26 cellular contexts compared by ENCODE assay signal in the genomic region with DNA sequence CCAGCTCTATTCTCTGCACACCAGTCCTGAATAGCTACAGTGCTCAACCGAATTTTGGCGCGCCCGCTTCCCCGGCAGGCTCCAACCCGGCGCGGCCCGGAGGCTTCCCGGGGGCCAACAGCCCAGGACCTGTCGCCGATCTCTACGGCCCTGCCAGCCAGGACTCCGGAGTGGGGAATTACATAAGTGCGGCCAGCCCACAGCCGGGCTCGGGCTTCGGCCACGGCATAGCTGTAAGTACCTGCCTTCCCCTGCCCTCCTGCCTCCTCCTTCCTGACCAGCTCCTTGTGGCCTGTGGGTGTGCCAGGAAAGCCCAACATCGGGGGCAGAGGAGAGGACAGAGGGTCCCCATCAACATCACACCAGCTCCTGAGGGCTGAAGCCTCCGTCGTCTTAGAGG.
DNase-seq lines count a peak whose midpoint lies in the region; ATAC-seq and TF ChIP-seq lines count a peak whose summit lies in the region.
"Had no signal": no experiment of that assay in that cellular context is flagged by ENCODE, and none has a peak within 500 bp of the region (broad histone marks: within the 10 kb centered on the region; RNA-seq: fewer than 3 reads in every experiment).

No MANE protein-coding gene starts in this region.

- H3K9me3 ChIP-seq in WERI-Rb-1 (ENCODE audit: severe bottlenecking) (no peaks in the 10 kb centered on the region), neural progenitor cell (ENCODE audit: low read depth) (no peaks in the 10 kb centered on the region)
- H3K9me3 ChIP-seq: gastroesophageal sphincter had no signal

- H4K20me1 ChIP-seq in neural progenitor cell (ENCODE audit: low read depth): peaks cover 23% of the 10 kb centered on the region

- DNase-seq in D341Med (ENCODE audit: low spot score): peak; percentile 30
- peak; percentile 9 for DNase-seq in WERI-Rb-1
- peak; percentile 56 for DNase-seq in islet precursor cell
- no peak for DNase-seq in neural progenitor cell (ENCODE audit: low spot score)
- DNase-seq in stimulated activated naive B cell treated with anti-CD40 and anti-IgM and Interleukin-4, amounts not matched to agents 10 μg/mL and 1 μg/mL and 100 μg/mL, for 72 hours: no peak
- DNase-seq in chondrocyte (ENCODE audit: low spot score): no peak
- no peak for DNase-seq in brain microvascular endothelial cell
- DNase-seq: activated CD4-positive, alpha-beta T cell treated with anti-CD3 and anti-CD28 coated beads, Interleukin-2, amount 50 U/mL, for 48 hours; activated gamma-delta T cell; activated naive CD8-positive, alpha-beta T cell treated with anti-CD3 and anti-CD28 coated beads, Interleukin-2, amount 50 U/mL, for 24 hours; activated T-cell treated with anti-CD3 and anti-CD28 coated beads, Interleukin-2, amount 50 U/mL, for 1 hour; IMR-90; mesendoderm; MV-4-11; naive B cell; NCI-H1436 treated with DMSO at 0.1 percent for 48 hours; NCI-H748 treated with DMSO at 0.1 percent for 48 hours; Right ventricle myocardium superior; stimulated activated CD4-positive, alpha-beta T cell treated with anti-CD3 and anti-CD28 coated beads, Interleukin-15, amount 100 ng/mL, for 24 hours; stimulated activated CD4-positive, alpha-beta T cell treated with anti-CD3 and anti-CD28 coated beads, Interleukin-4, amount 100 ng/mL, for 4 hours; T-helper 17 cell; trophoblast cell had no signal

- TF ChIP-seq CTCF in WERI-Rb-1 (IDR thresholded peaks at IDR 0.05; ENCODE audit: low read depth, low read length) (no peak), neural progenitor cell (IDR thresholded peaks at IDR 0.05) (no peak), chondrocyte (IDR thresholded peaks at IDR 0.05) (no peak), brain microvascular endothelial cell (IDR thresholded peaks at IDR 0.05; ENCODE audit: low read depth, low read length, missing control alignments) (no peak)

- H3F3A ChIP-seq in neural progenitor cell (ENCODE audit: low read depth): peaks cover 24% of the 10 kb centered on the region

- in situ Hi-C loops in brain microvascular endothelial cell (cut with HindIII; ENCODE audit: low pct_ligation_motif_present, low sequenced_read_pairs): no loop called here

- peaks cover 5% of the 10 kb centered on the region for H3K27me3 Mint-ChIP-seq in neural progenitor cell (ENCODE audit: insufficient read depth, low read depth)
- H3K27me3 Mint-ChIP-seq in stimulated activated naive B cell treated with anti-CD40 and anti-IgM and Interleukin-4, amounts not matched to agents 10 μg/mL and 1 μg/mL and 100 μg/mL, for 72 hours: no peaks in the 10 kb centered on the region
- no peaks in the 10 kb centered on the region for H3K27me3 Mint-ChIP-seq in chondrocyte (ENCODE audit: low read depth)
- H3K27me3 Mint-ChIP-seq: activated naive CD8-positive, alpha-beta T cell treated with anti-CD3 and anti-CD28 coated beads, Interleukin-2, amount 50 U/mL, for 24 hours; naive B cell; T-helper 17 cell had no signal

- H3K9me3 Mint-ChIP-seq in neural progenitor cell (no peaks in the 10 kb centered on the region), chondrocyte (ENCODE audit: low read depth) (no peaks in the 10 kb centered on the region)
- no peaks in the 10 kb centered on the region for H3K9me3 Mint-ChIP-seq in stimulated activated naive B cell treated with anti-CD40 and anti-IgM and Interleukin-4, amounts not matched to agents 10 μg/mL and 1 μg/mL and 100 μg/mL, for 72 hours
- H3K9me3 Mint-ChIP-seq: activated naive CD8-positive, alpha-beta T cell treated with anti-CD3 and anti-CD28 coated beads, Interleukin-2, amount 50 U/mL, for 24 hours; naive B cell; stimulated activated effector memory CD8-positive, alpha-beta T cell treated with anti-CD3 and anti-CD28 coated beads, Interleukin-12 subunit alpha, Interleukin-12 subunit beta, amount 100 ng/mL, for 72 hours had no signal

- H3K27ac Mint-ChIP-seq in neural progenitor cell: peak overlapping the region; percentile 74
- no peak overlapping the region for H3K27ac Mint-ChIP-seq in stimulated activated naive B cell treated with anti-CD40 and anti-IgM and Interleukin-4, amounts not matched to agents 10 μg/mL and 1 μg/mL and 100 μg/mL, for 72 hours
- H3K27ac Mint-ChIP-seq in chondrocyte (ENCODE audit: unreplicated experiment): no peak overlapping the region
- H3K27ac Mint-ChIP-seq: naive B cell, T-helper 17 cell had no signal

- peaks cover 31% of the 10 kb centered on the region for H3K4me1 Mint-ChIP-seq in neural progenitor cell
- H3K4me1 Mint-ChIP-seq in stimulated activated naive B cell treated with anti-CD40 and anti-IgM and Interleukin-4, amounts not matched to agents 10 μg/mL and 1 μg/mL and 100 μg/mL, for 72 hours: peaks cover 6 to 17% of the 10 kb centered on the region in 2 donors
- peaks cover 5% of the 10 kb centered on the region for H3K4me1 Mint-ChIP-seq in chondrocyte (ENCODE audit: low read depth)

- H3K4me2 ChIP-seq in neural progenitor cell: no peak overlapping the region
- H3K4me2 ChIP-seq: hepatocyte had no signal

- peaks cover 35% of the 10 kb centered on the region for H3K36me3 Mint-ChIP-seq in neural progenitor cell
- peaks cover 23 to 54% of the 10 kb centered on the region in 2 donors for H3K36me3 Mint-ChIP-seq in stimulated activated naive B cell treated with anti-CD40 and anti-IgM and Interleukin-4, amounts not matched to agents 10 μg/mL and 1 μg/mL and 100 μg/mL, for 72 hours
- peaks cover 2% of the 10 kb centered on the region for H3K36me3 Mint-ChIP-seq in chondrocyte (ENCODE audit: low read depth)

- H3K79me2 ChIP-seq in neural progenitor cell (ENCODE audit: low read depth): no peaks in the 10 kb centered on the region
- H3K79me2 ChIP-seq: hepatocyte had no signal

- no peak overlapping the region for H3K4me3 Mint-ChIP-seq in neural progenitor cell
- no peak overlapping the region for H3K4me3 Mint-ChIP-seq in stimulated activated naive B cell treated with anti-CD40 and anti-IgM and Interleukin-4, amounts not matched to agents 10 μg/mL and 1 μg/mL and 100 μg/mL, for 72 hours
- H3K4me3 Mint-ChIP-seq in chondrocyte (ENCODE audit: unreplicated experiment): no peak overlapping the region
- H3K4me3 Mint-ChIP-seq: activated naive CD8-positive, alpha-beta T cell treated with anti-CD3 and anti-CD28 coated beads, Interleukin-2, amount 50 U/mL, for 24 hours; naive B cell; stimulated activated effector memory CD8-positive, alpha-beta T cell treated with anti-CD3 and anti-CD28 coated beads, Interleukin-12 subunit alpha, Interleukin-12 subunit beta, amount 100 ng/mL, for 72 hours; T-helper 17 cell had no signal

- ATAC-seq in stimulated activated naive B cell treated with anti-CD40 and anti-IgM and Interleukin-4, amounts not matched to agents 10 μg/mL and 1 μg/mL and 100 μg/mL, for 72 hours (replicated peaks): no peak
- ATAC-seq: activated naive CD8-positive, alpha-beta T cell treated with anti-CD3 and anti-CD28 coated beads, Interleukin-2, amount 50 U/mL, for 24 hours; gastroesophageal sphincter; HCT116; stimulated activated effector memory CD8-positive, alpha-beta T cell treated with anti-CD3 and anti-CD28 coated beads, Interleukin-12 subunit alpha, Interleukin-12 subunit beta, amount 100 ng/mL, for 72 hours; T-helper 17 cell had no signal

- H3K4me1 ChIP-seq in neural progenitor cell: peaks cover 18% of the 10 kb centered on the region

- H3K36me3 ChIP-seq in WERI-Rb-1: peaks cover 35% of the 10 kb centered on the region
- no peaks in the 10 kb centered on the region for H3K36me3 ChIP-seq in neural progenitor cell
- H3K36me3 ChIP-seq in brain microvascular endothelial cell (replicated peaks): no peaks in the 10 kb centered on the region

- no peak overlapping the region for H2AFZ ChIP-seq in neural progenitor cell (replicated peaks)
- H2AFZ ChIP-seq: hepatocyte had no signal

- H3K27ac ChIP-seq in WERI-Rb-1 (no peak overlapping the region; the same call in 1 of the 2 replicates), neural progenitor cell (no peak overlapping the region), brain microvascular endothelial cell (no peak overlapping the region)
- H3K27ac ChIP-seq: gastroesophageal sphincter, hepatocyte had no signal

- H3K27me3 ChIP-seq in WERI-Rb-1 (ENCODE audit: insufficient read depth, low read depth, severe bottlenecking): no peaks in the 10 kb centered on the region
- H3K27me3 ChIP-seq in neural progenitor cell: no peaks in the 10 kb centered on the region
- H3K27me3 ChIP-seq in brain microvascular endothelial cell (replicated peaks): no peaks in the 10 kb centered on the region
- H3K27me3 ChIP-seq: gastroesophageal sphincter, hepatocyte had no signal

- H3K9ac ChIP-seq in neural progenitor cell: no peak overlapping the region

- H3K4me3 ChIP-seq in WERI-Rb-1 (ENCODE audit: low read depth, low read length): no peak overlapping the region
- no peak overlapping the region for H3K4me3 ChIP-seq in neural progenitor cell
- H3K4me3 ChIP-seq in brain microvascular endothelial cell (ENCODE audit: low read depth, low read length): no peak overlapping the region
- H3K4me3 ChIP-seq: gastroesophageal sphincter, hepatocyte had no signal

Comparison
In these comparisons a context has a peak if more than half of its experiments do, and no peak if none do; other contexts are left out.
1. DNase-seq: peak in D341Med (single experiment), WERI-Rb-1 (single experiment) and islet precursor cell (single experiment); none in neural progenitor cell (single experiment), stimulated activated naive B cell treated with anti-CD40 and anti-IgM and Interleukin-4, amounts not matched to agents 10 μg/mL and 1 μg/mL and 100 μg/mL, for 72 hours (single experiment), chondrocyte (single experiment) and brain microvascular endothelial cell (single experiment).